Comparison of ENCODE assay signal across 8 cellular contexts in the genomic region with DNA sequence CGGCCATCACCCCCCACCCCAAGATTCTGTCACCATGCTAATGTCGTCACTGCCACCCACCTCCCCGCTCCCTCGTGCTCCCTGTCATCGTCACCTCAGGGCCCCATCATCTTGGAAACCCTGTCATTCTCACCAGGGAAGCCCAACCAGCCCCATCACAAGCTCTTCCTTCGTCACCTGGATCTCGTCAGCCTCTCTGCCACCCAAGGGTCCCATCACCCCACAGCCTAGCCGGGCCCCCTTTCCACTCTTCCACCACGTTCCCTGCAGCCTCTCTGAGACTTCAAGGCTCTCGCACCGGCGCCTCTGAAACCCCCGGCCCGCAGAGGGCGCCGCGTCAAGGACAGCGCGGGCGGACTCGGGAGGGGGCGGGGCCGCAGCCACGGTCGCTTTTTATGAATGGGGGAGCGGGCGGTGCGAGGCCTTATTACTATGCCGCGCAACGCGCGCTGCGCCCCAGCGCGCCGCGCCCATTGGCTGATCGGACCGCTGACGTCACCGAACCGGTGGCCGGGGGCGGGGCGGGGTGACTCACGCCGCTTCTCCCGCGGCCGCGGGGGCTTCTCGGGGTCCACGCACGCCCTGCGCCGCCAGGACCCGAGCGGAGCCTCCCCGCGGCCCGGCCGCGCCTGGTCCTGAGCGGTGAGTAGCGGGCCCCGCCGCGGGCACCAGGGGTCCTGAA. TPM values are rescaled to one million over a fixed set of nuclear protein-coding genes. Genes with fewer than 3 reads are reported as not detected.
DNase-seq lines count a peak whose midpoint lies in the region; ATAC-seq, FAIRE-seq and TF ChIP-seq lines count a peak whose summit lies in the region.

A gene with protein sequence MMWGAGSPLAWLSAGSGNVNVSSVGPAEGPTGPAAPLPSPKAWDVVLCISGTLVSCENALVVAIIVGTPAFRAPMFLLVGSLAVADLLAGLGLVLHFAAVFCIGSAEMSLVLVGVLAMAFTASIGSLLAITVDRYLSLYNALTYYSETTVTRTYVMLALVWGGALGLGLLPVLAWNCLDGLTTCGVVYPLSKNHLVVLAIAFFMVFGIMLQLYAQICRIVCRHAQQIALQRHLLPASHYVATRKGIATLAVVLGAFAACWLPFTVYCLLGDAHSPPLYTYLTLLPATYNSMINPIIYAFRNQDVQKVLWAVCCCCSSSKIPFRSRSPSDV (plus strand): TSS at position 527 of the 682 bp plus-strand sequence. CDS start 1,177 bp downstream, outside the sequence.

- peak within 1 kb of the TSS; percentile 64 for H3K4me3 Mint-ChIP-seq in activated CD4-positive, alpha-beta T cell treated with anti-CD3 and anti-CD28 coated beads, Interleukin-2, amount 10 ng/mL, durations not matched to agents 7 days and 5 days

- CTCF ChIA-PET in activated CD4-positive, alpha-beta T cell treated with anti-CD3 and anti-CD28 coated beads, Interleukin-2, amount 10 ng/mL, durations not matched to agents 7 days and 5 days (lab: Charles Lee), result interaction anchor here (1.0 to 3.2 kb wide), 7 partner anchors 9 to 96 kb away, joined by 4 to 28 read pairs (median 7); a partner anchor contains a TSS
- CTCF ChIA-PET in HepG2 (lab: Yijun Ruan, JAX; ENCODE audit: low intra/inter-chr PET ratio, low total read pairs), result interaction anchor here (1.5 to 2.2 kb wide), 2 partner anchors 91 to 214 kb away, joined by 6 to 7 read pairs; no protein-coding TSS in a partner anchor

- BruUV-seq in HepG2 (replicated peaks; lab: Mats Ljungman, UMichigan), result no TSS peak

- H2AFZ ChIP-seq in HepG2 (ENCODE audit: low read length), result no peak within 1 kb of the TSS

- DNase-seq in AG20443 (ENCODE audit: low spot score) (peak; percentile 98), NCI-H526 (lab: John Stamatoyannopoulos, UW) (peak; percentile 40 to 94), coronary artery (ENCODE audit: low spot score) (peak; percentile 91), HepG2 (ENCODE audit: low spot score) (peak; percentile 79)
- DNase-seq in activated CD4-positive, alpha-beta T cell treated with anti-CD3 and anti-CD28 coated beads, Interleukin-2, amount 10 ng/mL, durations not matched to agents 7 days and 5 days, result peak; percentile 94
- DNase-seq in stimulated activated CD4-positive, alpha-beta T cell treated with anti-CD3 and anti-CD28 coated beads, Interleukin-2, amount 100 ng/mL, for 4 hours (ENCODE audit: low read depth), result peak; percentile 92

- peaks cover 8% of the 10 kb centered on the region for H3K27me3 Mint-ChIP-seq in activated CD4-positive, alpha-beta T cell treated with anti-CD3 and anti-CD28 coated beads, Interleukin-2, amount 10 ng/mL, durations not matched to agents 7 days and 5 days

- no peaks in the 10 kb centered on the region for H3K9me3 Mint-ChIP-seq in activated CD4-positive, alpha-beta T cell treated with anti-CD3 and anti-CD28 coated beads, Interleukin-2, amount 10 ng/mL, durations not matched to agents 7 days and 5 days

- in situ Hi-C loops in HepG2 (cut with HindIII; ENCODE audit: extremely low pct_ligation_motif_present, low pct_unique_long_range_greater_than_20kb), result loop anchor here (5.0 kb wide), 4 partner anchors 35 to 280 kb away; no protein-coding TSS in a partner anchor

- H3K4me1 ChIP-seq in HepG2 (ENCODE audit: insufficient read depth, low read length), result peaks cover 28% of the 10 kb centered on the region

- POLR2A ChIA-PET in activated CD4-positive, alpha-beta T cell treated with anti-CD3 and anti-CD28 coated beads, Interleukin-2, amount 10 ng/mL, durations not matched to agents 7 days and 5 days (lab: Charles Lee), result no interaction called here
- POLR2A ChIA-PET in HepG2 (lab: Yijun Ruan, JAX), result interaction anchor here (1.0 kb wide), 1 partner anchor 215 kb away, joined by 4 read pairs; no protein-coding TSS in a partner anchor

- TF ChIP-seq EP300 in HepG2 (IDR thresholded peaks at IDR 0.05; ENCODE audit: low read depth in 2 of 2, low read length in 2 of 2), result 0 out of 4 replicates have a peak, but pooled peaks of 1 of the 2 experiments have one; percentile 13
- no peak; the same call in 1 of the 2 replicates for TF ChIP-seq EP300 in HepG2 (CRISPR knock-in tag; IDR thresholded peaks at IDR 0.05; ENCODE audit: borderline replicate concordance)

- peak within 1 kb of the TSS; percentile 87 for H3K27ac Mint-ChIP-seq in activated CD4-positive, alpha-beta T cell treated with anti-CD3 and anti-CD28 coated beads, Interleukin-2, amount 10 ng/mL, durations not matched to agents 7 days and 5 days

- ATAC-seq in GM19035 (IDR thresholded peaks at IDR 0.05; ENCODE audit: unreplicated experiment), result peak; percentile 82
- ATAC-seq in HG03457 (IDR thresholded peaks at IDR 0.05; ENCODE audit: unreplicated experiment), result peak; percentile 71
- ATAC-seq in HepG2, result peak; percentile 84

- H3K4me1 Mint-ChIP-seq in activated CD4-positive, alpha-beta T cell treated with anti-CD3 and anti-CD28 coated beads, Interleukin-2, amount 10 ng/mL, durations not matched to agents 7 days and 5 days, result peaks cover 15% of the 10 kb centered on the region

- TF ChIP-seq RAD21 in HepG2 (CRISPR knock-in tag; IDR thresholded peaks at IDR 0.05), result no peak

- peaks cover 0 to 1% of the 10 kb centered on the region in 2 experiments; a peak in 2 of 5 replicates for H3K27me3 ChIP-seq in HepG2 (ENCODE audit: control insufficient read depth in 1 of 2, insufficient read depth in 2 of 2, low read length in 2 of 2)

- H3K4me2 ChIP-seq in HepG2 (ENCODE audit: low read depth, low read length), result peak within 1 kb of the TSS; percentile 90

- H3K9me3 ChIP-seq in HepG2 (ENCODE audit: low read length), result no peaks in the 10 kb centered on the region

- intact Hi-C loops in HepG2 (cut with micrococcal nuclease; ENCODE audit: unreplicated experiment), result loop anchor here (2.0 to 10.0 kb wide), 2 partner anchors 215 to 273 kb away; no protein-coding TSS in a partner anchor

- TF ChIP-seq POLR2A in HepG2 (IDR thresholded peaks at IDR 0.05; ENCODE audit: insufficient read depth in 1 of 2, low read depth in 2 of 2, low read length in 2 of 2), result no peak; a peak in 1 of 4 replicates

- WGBS in HepG2 (ENCODE audit: low lambda C conversion rate), result 3% methylated on average over 11 of the region's 69 CpGs

- H3K27ac ChIP-seq in coronary artery (peak within 1 kb of the TSS; percentile 42 to 54), HepG2 (ENCODE audit: extremely low read length, insufficient read depth, low read length) (peak within 1 kb of the TSS; percentile 9)

- no peaks in the 10 kb centered on the region for H4K20me1 ChIP-seq in HepG2 (ENCODE audit: insufficient read depth, low read length)

- H3K9ac ChIP-seq in HepG2 (ENCODE audit: insufficient read depth, low read depth, low read length), result peak within 1 kb of the TSS; percentile 71

- no peaks in the 10 kb centered on the region for H3K36me3 Mint-ChIP-seq in activated CD4-positive, alpha-beta T cell treated with anti-CD3 and anti-CD28 coated beads, Interleukin-2, amount 10 ng/mL, durations not matched to agents 7 days and 5 days (ENCODE audit: low read depth)

- no peaks in the 10 kb centered on the region for H3K79me2 ChIP-seq in HepG2 (ENCODE audit: insufficient read depth, low read length)

- no peaks in the 10 kb centered on the region for H3K36me3 ChIP-seq in HepG2 (replicated peaks in 1 of 2; ENCODE audit: control insufficient read depth in 1 of 2, insufficient read depth in 2 of 2, low read length in 2 of 2)

- peak within 1 kb of the TSS; percentile 77 for H3K4me3 ChIP-seq in coronary artery
- H3K4me3 ChIP-seq in HepG2 (replicated peaks in 1 of 3; ENCODE audit: insufficient read depth in 1 of 3, low read depth in 2 of 3, low read length in 3 of 3), result peak within 1 kb of the TSS; percentile 71 to 85 (median 72)

- TF ChIP-seq CTCF in coronary artery (IDR thresholded peaks at IDR 0.05) (peak; percentile 36), HepG2 (CRISPR knock-in tag; IDR thresholded peaks at IDR 0.05) (peak; percentile 89)

- peak; percentile 8 for FAIRE-seq in HepG2 (lab: Jason Lieb, UNC)

TF ChIP-seq in HepG2, 621 proteins besides CTCF, POLR2A, EP300 and RAD21 (continues in another document):
- TF ChIP-seq POLR2G (IDR thresholded peaks at IDR 0.05; ENCODE audit: low read depth, low read length) (peak; percentile 41; the same call in 1 of the 2 replicates), ZNF674 (CRISPR knock-in tag; IDR thresholded peaks at IDR 0.05; ENCODE audit: low read depth) (no peak), DMAP1 (CRISPR knock-in tag; IDR thresholded peaks at IDR 0.05) (peak; percentile 43; the same call in 1 of the 2 replicates)

RNA-seq across cellular contexts. Expression of the gene that starts here (rescaled TPM):
- under 1 TPM in 1 of 2 experiments, not detected in 1; 0.21 TPM for total RNA-seq in activated CD4-positive, alpha-beta T cell treated with anti-CD3 and anti-CD28 coated beads, Interleukin-2, amount 10 ng/mL, durations not matched to agents 7 days and 5 days
- total RNA-seq in HepG2 (2016; rRNA removed; fragmentation: Illumina TruSeq; extraction: Trizol), result 0.88 and 1.00 TPM in 2 replicates
- 0.26 and 0.61 TPM in 2 replicates for total RNA-seq in HepG2 (2016; cell fraction: cytosol; rRNA removed; fragmentation: Illumina TruSeq; extraction: Trizol; ENCODE audit: low read depth)
- 0.62 and 1.2 TPM in 2 replicates for total RNA-seq in HepG2 (2016; cell fraction: insoluble cytoplasmic fraction; rRNA removed; fragmentation: Illumina TruSeq; extraction: Trizol)
- total RNA-seq in HepG2 (2016; cell fraction: membrane; rRNA removed; fragmentation: Illumina TruSeq; extraction: Trizol), result 1.4 and 1.5 TPM in 2 replicates
- total RNA-seq in HepG2 (2016; cell fraction: nucleus; rRNA removed; fragmentation: Illumina TruSeq; extraction: Trizol), result 1.2 and 1.3 TPM in 2 replicates
- polyA plus RNA-seq in HepG2 (2011; rRNA removed), result 2.6 and 2.7 TPM in 2 replicates
- 2.8 and 3.5 TPM in 2 replicates for polyA plus RNA-seq in HepG2 (2011; cell fraction: cytosol; rRNA removed)
- polyA plus RNA-seq in HepG2 (2011; cell fraction: nucleus; rRNA removed), result 2.1 and 2.9 TPM in 2 replicates
- polyA plus RNA-seq in HepG2 (2012), result 1.5 and 2.0 TPM in 2 replicates
- 1.1 TPM in 2 replicates for polyA plus RNA-seq in HepG2 (2016; cell fraction: cytosol; fragmentation: Illumina TruSeq; extraction: Trizol; ENCODE audit: low read depth)
- polyA plus RNA-seq in HepG2 (2016; cell fraction: insoluble cytoplasmic fraction; fragmentation: Illumina TruSeq; extraction: Trizol; ENCODE audit: low read depth), result 1.2 and 1.5 TPM in 2 replicates
- 1.9 and 2.4 TPM in 2 replicates for polyA plus RNA-seq in HepG2 (2016; cell fraction: membrane; fragmentation: Illumina TruSeq; extraction: Trizol; ENCODE audit: low read depth)
- polyA plus RNA-seq in HepG2 (2016; cell fraction: nucleus; fragmentation: Illumina TruSeq; extraction: Trizol; ENCODE audit: insufficient read depth, low read depth), result 2.8 TPM in 2 replicates
- 1.1 and 7.0 TPM in 2 replicates for polyA minus RNA-seq in HepG2 (2011; rRNA and poly(A)+ RNA removed; ENCODE audit: low replicate concordance)
- polyA minus RNA-seq in HepG2 (2011; cell fraction: cytosol; rRNA and poly(A)+ RNA removed), result 1.4 and 1.7 TPM in 2 replicates
- 0.50 and 0.90 TPM in 2 replicates for polyA minus RNA-seq in HepG2 (2011; cell fraction: nucleus; rRNA and poly(A)+ RNA removed)

Comparison
In these comparisons a context has a peak if more than half of its experiments do, and no peak if none do; other contexts are left out.
1. Peak in every context shown above with its lines: DNase-seq, ATAC-seq, H3K4me3 ChIP-seq and H3K27ac ChIP-seq.
2. Peak in DNase-seq in activated CD4-positive, alpha-beta T cell treated with anti-CD3 and anti-CD28 coated beads, Interleukin-2, amount 10 ng/mL, durations not matched to agents 7 days and 5 days; RNA of the gene not detected or under 1 TPM.